In the genomic region with DNA sequence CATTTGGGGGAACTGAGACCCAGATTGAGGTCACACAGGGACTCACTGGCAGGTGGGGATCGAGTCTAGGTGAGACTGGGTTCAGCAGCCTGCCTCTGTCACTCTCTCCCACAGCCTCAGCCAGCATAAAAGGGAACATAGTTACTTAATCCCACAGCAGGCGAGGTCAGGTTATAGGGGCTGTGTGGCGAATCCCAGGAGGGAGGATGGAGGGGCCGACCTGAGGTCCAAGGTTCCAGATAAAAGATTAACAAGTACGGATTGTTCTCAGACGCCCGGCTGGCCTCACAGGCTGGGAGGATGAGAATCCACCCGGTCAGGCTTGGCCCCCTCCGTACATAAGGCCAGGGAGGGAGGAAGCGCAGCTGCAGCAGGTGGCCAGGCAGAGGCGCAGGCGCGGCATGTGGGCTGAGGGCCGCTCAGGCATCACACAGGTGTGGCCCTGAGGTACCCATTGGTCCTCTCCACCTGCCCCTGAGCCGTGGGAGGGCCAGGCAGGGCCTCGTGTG, we compare ENCODE assay signal across 8 cellular contexts. TPM values are rescaled to one million over a fixed set of nuclear protein-coding genes. Genes with fewer than 3 reads are reported as not detected.
DNase-seq lines count a peak whose midpoint lies in the region; ATAC-seq, FAIRE-seq and TF ChIP-seq lines count a peak whose summit lies in the region.

No MANE protein-coding gene starts in this region.

- H3K36me3 Mint-ChIP-seq in activated CD8-positive, alpha-beta T cell treated with anti-CD3 and anti-CD28 coated beads, Interleukin-2, amount 10 ng/mL, durations not matched to agents 7 days and 5 days (ENCODE audit: low read depth) = peaks cover 43% of the 10 kb centered on the region

- H3K36me3 ChIP-seq in small intestine (ENCODE audit: control insufficient read depth in 2 of 2, insufficient read depth in 2 of 2, low read length in 2 of 2) (no peaks in the 10 kb centered on the region), tibial nerve (no peaks in the 10 kb centered on the region)

- no peaks in the 10 kb centered on the region for H3K9me3 Mint-ChIP-seq in activated CD8-positive, alpha-beta T cell treated with anti-CD3 and anti-CD28 coated beads, Interleukin-2, amount 10 ng/mL, durations not matched to agents 7 days and 5 days (ENCODE audit: insufficient read depth)

- peaks cover 87% of the 10 kb centered on the region for H3K4me1 Mint-ChIP-seq in activated CD8-positive, alpha-beta T cell treated with anti-CD3 and anti-CD28 coated beads, Interleukin-2, amount 10 ng/mL, durations not matched to agents 7 days and 5 days (ENCODE audit: low read depth)

- H3K4me1 ChIP-seq in small intestine (ENCODE audit: control insufficient read depth in 2 of 2, insufficient read depth in 1 of 2, low read depth in 1 of 2, low read length in 1 of 2) (peaks cover 0 to 4% of the 10 kb centered on the region in 2 donors), tibial nerve (peaks cover 0 to 59% (median 16%) of the 10 kb centered on the region in 4 donors)

- peak overlapping the region; percentile 81 for H3K27ac Mint-ChIP-seq in activated CD8-positive, alpha-beta T cell treated with anti-CD3 and anti-CD28 coated beads, Interleukin-2, amount 10 ng/mL, durations not matched to agents 7 days and 5 days

- H3K27ac ChIP-seq in small intestine (ENCODE audit: low read depth in 1 of 2, low read length in 1 of 2) = peak overlapping the region in 1 of 2 donors; percentile 76
- peak overlapping the region in 1 of 4 donors; percentile 53 for H3K27ac ChIP-seq in tibial nerve

- CTCF ChIA-PET in activated CD8-positive, alpha-beta T cell treated with anti-CD3 and anti-CD28 coated beads, Interleukin-2, amount 10 ng/mL, durations not matched to agents 7 days and 5 days (lab: Charles Lee) = interaction anchor here (0.6 to 1.8 kb wide), 5 partner anchors 44 to 105 kb away, joined by 3 to 5 read pairs (median 3); no protein-coding TSS in a partner anchor

- ATAC-seq in HG02981 (IDR thresholded peaks at IDR 0.05; ENCODE audit: unreplicated experiment) = peak; percentile 28
- no peak for ATAC-seq in activated CD8-positive, alpha-beta T cell treated with anti-CD3 and anti-CD28 coated beads, Interleukin-2, amount 10 ng/mL, durations not matched to agents 7 days and 5 days
- ATAC-seq in HG03097 (IDR thresholded peaks at IDR 0.05; ENCODE audit: low FRiP score, unreplicated experiment) = no peak

- TF ChIP-seq EP300 in tibial nerve (IDR thresholded peaks at IDR 0.05) = no peak

- POLR2A ChIA-PET in activated CD8-positive, alpha-beta T cell treated with anti-CD3 and anti-CD28 coated beads, Interleukin-2, amount 10 ng/mL, durations not matched to agents 7 days and 5 days (lab: Charles Lee) = interaction anchor here (0.7 to 3.1 kb wide), 4 partner anchors 33 to 37 kb away, joined by 3 to 14 read pairs (median 8); no protein-coding TSS in a partner anchor

- DNase-seq in NCI-H524 (lab: John Stamatoyannopoulos, UW) (peak; percentile 42 to 79), NCI-H524 treated with DMSO at 0.1 percent for 48 hours (lab: John Stamatoyannopoulos, UW) (no peak), small intestine (peak; percentile 76), ureter (ENCODE audit: low spot score) (no peak), tibial nerve (ENCODE audit: low spot score in 2 of 2) (no peak)
- DNase-seq in activated CD8-positive, alpha-beta T cell treated with anti-CD3 and anti-CD28 coated beads, Interleukin-2, amount 10 ng/mL, durations not matched to agents 7 days and 5 days = peak; percentile 47

- no peaks in the 10 kb centered on the region for H3K27me3 ChIP-seq in small intestine (ENCODE audit: control insufficient read depth in 2 of 2, insufficient read depth in 2 of 2, low read length in 2 of 2)
- no peaks in the 10 kb centered on the region for H3K27me3 ChIP-seq in tibial nerve

- TF ChIP-seq CTCF in tibial nerve (IDR thresholded peaks at IDR 0.05) = no peak

- H3K4me3 ChIP-seq in small intestine (ENCODE audit: low read depth in 1 of 2, low read length in 2 of 2) (no peak overlapping the region), tibial nerve (no peak overlapping the region)

- WGBS in small intestine, 3 donors = 12 to 52% (median 14%) methylated on average over 16 of the region's 16 CpGs
- WGBS in tibial nerve, 2 donors = 66 to 73% methylated on average over 16 of the region's 16 CpGs

- no peak for FAIRE-seq in small intestine (lab: Jason Lieb, UNC)

- no peaks in the 10 kb centered on the region for H3K27me3 Mint-ChIP-seq in activated CD8-positive, alpha-beta T cell treated with anti-CD3 and anti-CD28 coated beads, Interleukin-2, amount 10 ng/mL, durations not matched to agents 7 days and 5 days (ENCODE audit: low read depth)

- H3K4me3 Mint-ChIP-seq in activated CD8-positive, alpha-beta T cell treated with anti-CD3 and anti-CD28 coated beads, Interleukin-2, amount 10 ng/mL, durations not matched to agents 7 days and 5 days = peak overlapping the region; percentile 90

- TF ChIP-seq POLR2A in tibial nerve (IDR thresholded peaks at IDR 0.05) = no peak

- H3K9me3 ChIP-seq in small intestine (ENCODE audit: control insufficient read depth, low read depth) = no peaks in the 10 kb centered on the region
- H3K9me3 ChIP-seq in tibial nerve = no peaks in the 10 kb centered on the region

RNA-seq across cellular contexts. Expression of gene SUSD3, which starts 3.3 kb away (rescaled TPM):
- 10 to 100 TPM; 57.9 to 59.6 TPM for total RNA-seq in activated CD8-positive, alpha-beta T cell treated with anti-CD3 and anti-CD28 coated beads, Interleukin-2, amount 10 ng/mL, durations not matched to agents 7 days and 5 days
- 1 to 10 TPM in 2 of 3 donors, not detected in 1; 3.7 to 3.8 TPM for polyA plus RNA-seq in small intestine
- total RNA-seq in ureter (3.0 TPM), tibial nerve (1 to 10 TPM in 3 of 4 donors, not detected in 1; 3.0 to 4.2 (median 3.7) TPM)

RNA-seq across cellular contexts. Expression of gene CARD19, which starts 34.2 kb away (rescaled TPM):
- total RNA-seq in activated CD8-positive, alpha-beta T cell treated with anti-CD3 and anti-CD28 coated beads, Interleukin-2, amount 10 ng/mL, durations not matched to agents 7 days and 5 days = 10 to 100 TPM; 51.7 to 55.4 TPM
- polyA plus RNA-seq in small intestine = 10 to 100 TPM; 39.3 to 45.6 (median 44.9) TPM
- total RNA-seq in ureter = 31.3 TPM
- total RNA-seq in tibial nerve = 10 to 100 TPM; 53.4 to 93.6 (median 60.7) TPM

Comparison
In these comparisons a context has a peak if more than half of its experiments do, and no peak if none do; other contexts are left out.
1. DNase-seq: peak in NCI-H524 (2 of 2), activated CD8-positive, alpha-beta T cell treated with anti-CD3 and anti-CD28 coated beads, Interleukin-2, amount 10 ng/mL, durations not matched to agents 7 days and 5 days (single experiment) and small intestine (single experiment); none in NCI-H524 treated with DMSO at 0.1 percent for 48 hours (single experiment), ureter (single experiment) and tibial nerve (0 of 2).
2. RNA of gene SUSD3, which starts 3.3 kb away (total RNA-seq): 57.9 to 59.6 TPM in activated CD8-positive, alpha-beta T cell treated with anti-CD3 and anti-CD28 coated beads, Interleukin-2, amount 10 ng/mL, durations not matched to agents 7 days and 5 days; 3.0 to 4.2 TPM in tibial nerve and 3.0 TPM in ureter (single experiment); every median in the first group is over 10 times any median in the second.